In the genomic region with DNA sequence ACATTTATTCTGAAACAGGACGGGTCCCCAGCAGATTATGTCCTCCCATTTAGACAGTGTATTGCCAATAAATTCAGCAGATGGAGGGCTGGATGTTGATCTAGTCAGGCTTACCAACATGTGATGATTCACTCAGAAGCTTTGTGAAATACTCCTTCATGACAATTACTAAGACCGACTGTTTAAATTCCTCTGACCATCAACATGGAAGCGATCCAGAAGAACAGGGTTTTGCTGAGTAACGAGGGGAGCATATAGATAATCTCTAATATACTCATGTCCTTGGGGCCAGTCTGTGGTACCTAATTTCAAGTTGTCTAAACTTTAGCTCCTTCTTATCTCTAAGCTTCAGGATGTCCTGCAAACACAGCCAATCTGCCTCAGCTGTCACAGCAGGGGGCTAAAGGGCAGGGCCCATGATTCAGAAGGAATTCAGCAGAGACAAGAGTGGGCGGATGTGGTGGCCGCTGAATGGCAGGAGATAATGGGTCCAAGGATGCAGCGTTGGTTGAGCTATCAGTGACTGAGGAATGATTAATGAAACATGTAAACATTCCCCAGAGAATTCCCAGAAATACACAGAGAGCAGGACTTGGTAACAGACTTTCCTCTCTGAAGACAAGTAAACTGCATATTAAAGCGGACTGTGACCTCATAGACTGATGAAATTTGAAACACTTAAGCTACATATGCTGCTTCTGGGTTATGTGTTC, we compare ENCODE assay signal across 9 cellular contexts.
DNase-seq lines count a peak whose midpoint lies in the region; ATAC-seq and TF ChIP-seq lines count a peak whose summit lies in the region.
"Had no signal": no experiment of that assay in that cellular context is flagged by ENCODE, and none has a peak within 500 bp of the region (broad histone marks: within the 10 kb centered on the region; RNA-seq: fewer than 3 reads in every experiment).

No MANE protein-coding gene starts in this region.

- POLR2A ChIA-PET in T-cell (lab: Charles Lee): no interaction called here

- intact Hi-C loops in gastrocnemius medialis (cut with DNase I; ENCODE audit: low total_unique reads): no loop called here
- intact Hi-C loops in activated T-helper 1 cell treated with anti-CD3 and anti-CD28 coated beads, Interleukin-12 subunit alpha, Interleukin-12 subunit beta, Interleukin-2, Interleukin-4 antibody, amounts not matched to agents 30 ng/mL and 10 ng/mL and 1 ng/mL, durations not matched to agents 14 hours and 24 hours and 36 hours (cut with micrococcal nuclease): no loop called here

- H3K27ac Mint-ChIP-seq in T-cell: peak overlapping the region; percentile 37 to 80
- H3K27ac Mint-ChIP-seq in T-helper 17 cell: no peak overlapping the region
- no peak overlapping the region for H3K27ac Mint-ChIP-seq in activated T-helper 1 cell treated with anti-CD3 and anti-CD28 coated beads, Interleukin-12 subunit alpha, Interleukin-12 subunit beta, Interleukin-2, Interleukin-4 antibody, amounts not matched to agents 30 ng/mL and 10 ng/mL and 1 ng/mL, durations not matched to agents 14 hours and 24 hours and 36 hours
- H3K27ac Mint-ChIP-seq: T-helper 1 cell treated with Interleukin-12 subunit alpha and Interleukin-12 subunit beta and Interleukin-4 antibody, amounts not matched to agents 30 μg/mL and 1 μg/mL, for 36 hours had no signal

- H3K9me3 Mint-ChIP-seq in T-cell: no peaks in the 10 kb centered on the region
- peaks cover 4% of the 10 kb centered on the region for H3K9me3 Mint-ChIP-seq in activated T-helper 1 cell treated with anti-CD3 and anti-CD28 coated beads, Interleukin-12 subunit alpha, Interleukin-12 subunit beta, Interleukin-2, Interleukin-4 antibody, amounts not matched to agents 30 ng/mL and 10 ng/mL and 1 ng/mL, durations not matched to agents 14 hours and 24 hours and 36 hours
- H3K9me3 Mint-ChIP-seq: T-helper 1 cell treated with Interleukin-12 subunit alpha and Interleukin-12 subunit beta and Interleukin-4 antibody, amounts not matched to agents 30 μg/mL and 1 μg/mL, for 36 hours had no signal

- TF ChIP-seq CTCF in cardiac muscle cell (IDR thresholded peaks at IDR 0.05; ENCODE audit: low read depth, low read length) (no peak), gastrocnemius medialis (IDR thresholded peaks at IDR 0.05 in 4 of 5, conservative IDR thresholded peaks at IDR 0.05 in 1 of 5) (no peak)

- ATAC-seq in T-cell (replicated peaks in 1 of 4) (no peak), gastrocnemius medialis (peak; percentile 49 to 60), T-helper 17 cell (no peak), HG02571 (IDR thresholded peaks at IDR 0.05; ENCODE audit: unreplicated experiment) (no peak)

- TF ChIP-seq POLR2A in gastrocnemius medialis (IDR thresholded peaks at IDR 0.05): no peak

- peaks cover 8% of the 10 kb centered on the region for H3K36me3 Mint-ChIP-seq in T-cell
- H3K36me3 Mint-ChIP-seq in T-helper 17 cell (ENCODE audit: low read depth): no peaks in the 10 kb centered on the region
- peaks cover 10% of the 10 kb centered on the region for H3K36me3 Mint-ChIP-seq in activated T-helper 1 cell treated with anti-CD3 and anti-CD28 coated beads, Interleukin-12 subunit alpha, Interleukin-12 subunit beta, Interleukin-2, Interleukin-4 antibody, amounts not matched to agents 30 ng/mL and 10 ng/mL and 1 ng/mL, durations not matched to agents 14 hours and 24 hours and 36 hours (ENCODE audit: low read depth)

- CTCF ChIA-PET in T-cell (lab: Charles Lee): no interaction called here

- H3K4me1 Mint-ChIP-seq in T-cell (peaks cover 37 to 43% (median 38%) of the 10 kb centered on the region in 3 donors), T-helper 17 cell (peaks cover 19% of the 10 kb centered on the region)
- H3K4me1 Mint-ChIP-seq in activated T-helper 1 cell treated with anti-CD3 and anti-CD28 coated beads, Interleukin-12 subunit alpha, Interleukin-12 subunit beta, Interleukin-2, Interleukin-4 antibody, amounts not matched to agents 30 ng/mL and 10 ng/mL and 1 ng/mL, durations not matched to agents 14 hours and 24 hours and 36 hours (ENCODE audit: low read depth): peaks cover 27% of the 10 kb centered on the region

- no peaks in the 10 kb centered on the region for H3K9me3 ChIP-seq in cardiac muscle cell (ENCODE audit: low read depth)
- H3K9me3 ChIP-seq in gastrocnemius medialis: no peaks in the 10 kb centered on the region
- H3K9me3 ChIP-seq in T-helper 17 cell (ENCODE audit: control insufficient read depth, low read length, poor library complexity, severe bottlenecking): no peaks in the 10 kb centered on the region

- H3K36me3 ChIP-seq in cardiac muscle cell: no peaks in the 10 kb centered on the region
- no peaks in the 10 kb centered on the region for H3K36me3 ChIP-seq in gastrocnemius medialis

- H3K27me3 ChIP-seq in cardiac muscle cell (no peaks in the 10 kb centered on the region), gastrocnemius medialis (no peaks in the 10 kb centered on the region)

- H3K27me3 Mint-ChIP-seq in T-cell (no peaks in the 10 kb centered on the region), T-helper 17 cell (no peaks in the 10 kb centered on the region)
- no peaks in the 10 kb centered on the region for H3K27me3 Mint-ChIP-seq in activated T-helper 1 cell treated with anti-CD3 and anti-CD28 coated beads, Interleukin-12 subunit alpha, Interleukin-12 subunit beta, Interleukin-2, Interleukin-4 antibody, amounts not matched to agents 30 ng/mL and 10 ng/mL and 1 ng/mL, durations not matched to agents 14 hours and 24 hours and 36 hours (ENCODE audit: insufficient read depth)

- H3K27ac ChIP-seq in cardiac muscle cell: peak overlapping the region; percentile 44
- H3K27ac ChIP-seq in gastrocnemius medialis: peak overlapping the region in 2 of 4 donors; percentile 25 to 32

- in situ Hi-C loops in gastrocnemius medialis (cut with MboI; ENCODE audit: low sequenced_read_pairs in 4 of 4): no loop called here

- no peak overlapping the region for H3K4me3 Mint-ChIP-seq in T-cell
- no peak overlapping the region for H3K4me3 Mint-ChIP-seq in T-helper 17 cell
- H3K4me3 Mint-ChIP-seq in activated T-helper 1 cell treated with anti-CD3 and anti-CD28 coated beads, Interleukin-12 subunit alpha, Interleukin-12 subunit beta, Interleukin-2, Interleukin-4 antibody, amounts not matched to agents 30 ng/mL and 10 ng/mL and 1 ng/mL, durations not matched to agents 14 hours and 24 hours and 36 hours: no peak overlapping the region
- H3K4me3 Mint-ChIP-seq: T-helper 1 cell treated with Interleukin-12 subunit alpha and Interleukin-12 subunit beta and Interleukin-4 antibody, amounts not matched to agents 30 μg/mL and 1 μg/mL, for 36 hours had no signal

- no peak overlapping the region for H3K4me3 ChIP-seq in cardiac muscle cell
- H3K4me3 ChIP-seq in gastrocnemius medialis: no peak overlapping the region

- H3K4me1 ChIP-seq in cardiac muscle cell (ENCODE audit: low read depth) (peaks cover 30% of the 10 kb centered on the region), gastrocnemius medialis (no peaks in the 10 kb centered on the region)

- peak in 2 of 3 experiments; percentile 10 to 56 for DNase-seq in NCI-H1417 (lab: John Stamatoyannopoulos, UW)
- DNase-seq in NCI-H1417 treated with DMSO at 0.1 percent for 48 hours (lab: John Stamatoyannopoulos, UW): no peak
- DNase-seq in T-cell: no peak
- peak; percentile 50 to 100 for DNase-seq in cardiac muscle cell (ENCODE audit: low read depth in 1 of 2, low spot score in 1 of 2)
- DNase-seq in gastrocnemius medialis: no peak
- no peak for DNase-seq in T-helper 17 cell
- DNase-seq in activated T-helper 1 cell treated with anti-CD3 and anti-CD28 coated beads, Interleukin-12 subunit alpha, Interleukin-12 subunit beta, Interleukin-2, Interleukin-4 antibody, amounts not matched to agents 30 ng/mL and 10 ng/mL and 1 ng/mL, durations not matched to agents 14 hours and 24 hours and 36 hours (ENCODE audit: low spot score): no peak

Comparison
In these comparisons a context has a peak if more than half of its experiments do, and no peak if none do; other contexts are left out.
1. DNase-seq: peak in NCI-H1417 (2 of 3) and cardiac muscle cell (2 of 2); none in NCI-H1417 treated with DMSO at 0.1 percent for 48 hours (single experiment), T-cell (0 of 34), gastrocnemius medialis (0 of 2), T-helper 17 cell (0 of 3) and activated T-helper 1 cell treated with anti-CD3 and anti-CD28 coated beads, Interleukin-12 subunit alpha, Interleukin-12 subunit beta, Interleukin-2, Interleukin-4 antibody, amounts not matched to agents 30 ng/mL and 10 ng/mL and 1 ng/mL, durations not matched to agents 14 hours and 24 hours and 36 hours (single experiment).
2. ATAC-seq: peak in gastrocnemius medialis (2 of 2); none in T-cell (0 of 4), T-helper 17 cell (single experiment) and HG02571 (single experiment).
3. H3K27ac Mint-ChIP-seq: peak in T-cell (2 of 2); none in T-helper 17 cell (single experiment) and activated T-helper 1 cell treated with anti-CD3 and anti-CD28 coated beads, Interleukin-12 subunit alpha, Interleukin-12 subunit beta, Interleukin-2, Interleukin-4 antibody, amounts not matched to agents 30 ng/mL and 10 ng/mL and 1 ng/mL, durations not matched to agents 14 hours and 24 hours and 36 hours (single experiment).